8 cellular contexts compared by ENCODE assay signal in genomic region chr10:70758757-70759514, GRCh38. TPM values are rescaled to one million over a fixed set of nuclear protein-coding genes. Genes with fewer than 3 reads are reported as not detected.
A peak's percentile ranks its signal among the peaks of the same experiment; 100 is the strongest.
DNase-seq lines count a peak whose midpoint lies in the region; ATAC-seq and TF ChIP-seq lines count a peak whose summit lies in the region.

No MANE protein-coding gene starts in this region.

- H3K27me3 Mint-ChIP-seq in activated CD4-positive, alpha-beta T cell treated with anti-CD3 and anti-CD28 coated beads, Interleukin-2, amount 10 ng/mL, durations not matched to agents 7 days and 5 days: no peaks in the 10 kb centered on the region

- H2AFZ ChIP-seq in GM23248: no peak overlapping the region

- CTCF ChIA-PET in activated CD4-positive, alpha-beta T cell treated with anti-CD3 and anti-CD28 coated beads, Interleukin-2, amount 10 ng/mL, durations not matched to agents 7 days and 5 days (lab: Charles Lee): interaction anchor here (0.7 to 1.7 kb wide), 6 partner anchors 19 to 228 kb away, joined by 3 to 6 read pairs (median 3); no protein-coding TSS in a partner anchor

- peak overlapping the region; percentile 36; the same call in 1 of the 2 replicates for H3K9ac ChIP-seq in GM23248

- H3K9me3 Mint-ChIP-seq in activated CD4-positive, alpha-beta T cell treated with anti-CD3 and anti-CD28 coated beads, Interleukin-2, amount 10 ng/mL, durations not matched to agents 7 days and 5 days: no peaks in the 10 kb centered on the region

- no peak overlapping the region for H3K4me2 ChIP-seq in GM23248 (ENCODE audit: unreplicated experiment)

- no peaks in the 10 kb centered on the region for H3K36me3 Mint-ChIP-seq in activated CD4-positive, alpha-beta T cell treated with anti-CD3 and anti-CD28 coated beads, Interleukin-2, amount 10 ng/mL, durations not matched to agents 7 days and 5 days (ENCODE audit: low read depth)

- H3K4me1 Mint-ChIP-seq in activated CD4-positive, alpha-beta T cell treated with anti-CD3 and anti-CD28 coated beads, Interleukin-2, amount 10 ng/mL, durations not matched to agents 7 days and 5 days: peaks cover 8% of the 10 kb centered on the region

- in situ Hi-C loops in GM23248 (cut with MboI): loop anchor here (10.0 kb wide), 1 partner anchor 294 kb away; no protein-coding TSS in a partner anchor

- DNase-seq in AG09309 (ENCODE audit: low read depth) (peak; percentile 38), GM23248 (peak; percentile 85), NCI-H510A treated with DMSO at 0.1 percent for 48 hours (lab: John Stamatoyannopoulos, UW) (peak; percentile 79), coronary artery (ENCODE audit: low spot score) (no peak), lower leg skin (ENCODE audit: low spot score in 2 of 2) (peak; percentile 68 to 93)
- peak; percentile 78 for DNase-seq in activated CD4-positive, alpha-beta T cell treated with anti-CD3 and anti-CD28 coated beads, Interleukin-2, amount 10 ng/mL, durations not matched to agents 7 days and 5 days
- peak; percentile 25 for DNase-seq in stimulated activated CD8-positive, alpha-beta memory T cell treated with anti-CD3 and anti-CD28 coated beads, Interleukin-12 subunit alpha, Interleukin-12 subunit beta, amount 100 ng/mL, for 24 hours (ENCODE audit: extremely low read depth)

- H3F3A ChIP-seq in GM23248 (ENCODE audit: insufficient read depth): peaks cover 8% of the 10 kb centered on the region; the same call in 1 of the 2 replicates

- no peak overlapping the region for H3K4me3 ChIP-seq in AG09309 (ENCODE audit: control insufficient read depth, low read depth, low read length)
- H3K4me3 ChIP-seq in GM23248: no peak overlapping the region
- no peak overlapping the region for H3K4me3 ChIP-seq in coronary artery
- no peak overlapping the region for H3K4me3 ChIP-seq in lower leg skin (ENCODE audit: low read depth, poor library complexity, severe bottlenecking)

- no peaks in the 10 kb centered on the region for H3K79me2 ChIP-seq in GM23248 (ENCODE audit: insufficient read depth)

- peak; percentile 76 for TF ChIP-seq CTCF in AG09309 (IDR thresholded peaks at IDR 0.05; ENCODE audit: control insufficient read depth, insufficient read depth, low read depth, low read length, missing control alignments)
- TF ChIP-seq CTCF in coronary artery (IDR thresholded peaks at IDR 0.05): peak; percentile 69
- no peak for TF ChIP-seq CTCF in lower leg skin (IDR thresholded peaks at IDR 0.05)

- H3K27ac Mint-ChIP-seq in activated CD4-positive, alpha-beta T cell treated with anti-CD3 and anti-CD28 coated beads, Interleukin-2, amount 10 ng/mL, durations not matched to agents 7 days and 5 days: no peak overlapping the region

- H3K27ac ChIP-seq in GM23248 (no peak overlapping the region; the same call in 1 of the 2 replicates), coronary artery (no peak overlapping the region)

- intact Hi-C loops in lower leg skin (cut with DNase I; ENCODE audit: low total_unique reads): no loop called here

- no peak for ATAC-seq in HG03039 (IDR thresholded peaks at IDR 0.05; ENCODE audit: unreplicated experiment)

- H3K27me3 ChIP-seq in GM23248 (replicated peaks; ENCODE audit: insufficient read depth): no peaks in the 10 kb centered on the region

- H3K9me3 ChIP-seq in GM23248 (ENCODE audit: low read depth): no peaks in the 10 kb centered on the region

- H3K4me1 ChIP-seq in GM23248 (ENCODE audit: insufficient read depth): peaks cover 13% of the 10 kb centered on the region; the same call in 1 of the 2 replicates

- no peaks in the 10 kb centered on the region for H3K36me3 ChIP-seq in GM23248 (ENCODE audit: low read depth)

- no peaks in the 10 kb centered on the region for H4K20me1 ChIP-seq in GM23248 (ENCODE audit: insufficient read depth)

- 19 to 25% methylated on average over 7 of the region's 7 CpGs for WGBS in GM23248 (ENCODE audit: low coverage in 1 of 2, low lambda C conversion rate in 2 of 2, missing lambda C conversion rate in 2 of 2), 2 experiments
- WGBS in lower leg skin, 2 donors: 25 to 33% methylated on average over 7 of the region's 7 CpGs

- H3K4me3 Mint-ChIP-seq in activated CD4-positive, alpha-beta T cell treated with anti-CD3 and anti-CD28 coated beads, Interleukin-2, amount 10 ng/mL, durations not matched to agents 7 days and 5 days: no peak overlapping the region

- no peak for TF ChIP-seq POLR2A in lower leg skin (IDR thresholded peaks at IDR 0.05)

- no peaks in the 10 kb centered on the region for H3K9me2 ChIP-seq in GM23248 (ENCODE audit: insufficient read depth)

- POLR2A ChIA-PET in activated CD4-positive, alpha-beta T cell treated with anti-CD3 and anti-CD28 coated beads, Interleukin-2, amount 10 ng/mL, durations not matched to agents 7 days and 5 days (lab: Charles Lee): no interaction called here

RNA-seq across cellular contexts. Expression of gene TBATA, which starts 26.2 kb away (rescaled TPM):
- total RNA-seq in GM23248 (2014; rRNA removed; shearing (Covaris generic)): not detected in 2 replicates
- polyA plus RNA-seq in GM23248 (2016; fragmentation: Nextera tagmentation; extraction: Ambion mirVana): not detected in 2 replicates
- not detected for total RNA-seq in activated CD4-positive, alpha-beta T cell treated with anti-CD3 and anti-CD28 coated beads, Interleukin-2, amount 10 ng/mL, durations not matched to agents 7 days and 5 days
- not detected for total RNA-seq in lower leg skin

RNA-seq across cellular contexts. Expression of gene SGPL1, which starts 56.8 kb away (rescaled TPM):
- total RNA-seq in GM23248 (2014; rRNA removed; shearing (Covaris generic)): 19.0 and 27.5 TPM in 2 replicates
- 18.2 and 19.8 TPM in 2 replicates for polyA plus RNA-seq in GM23248 (2016; fragmentation: Nextera tagmentation; extraction: Ambion mirVana)
- 10 to 100 TPM; 19.7 to 22.3 TPM for total RNA-seq in activated CD4-positive, alpha-beta T cell treated with anti-CD3 and anti-CD28 coated beads, Interleukin-2, amount 10 ng/mL, durations not matched to agents 7 days and 5 days
- 100 to 1,000 TPM in 1 of 4 donors, 10 to 100 TPM in 3; 58.0 to 120 (median 74.0) TPM for total RNA-seq in lower leg skin

Comparison
In these comparisons a context has a peak if more than half of its experiments do, and no peak if none do; other contexts are left out.
1. CTCF ChIP-seq: peak in AG09309 (single experiment) and coronary artery (single experiment); none in lower leg skin (0 of 3).